ENCODE assay signal across 8 cellular contexts in the genomic region with DNA sequence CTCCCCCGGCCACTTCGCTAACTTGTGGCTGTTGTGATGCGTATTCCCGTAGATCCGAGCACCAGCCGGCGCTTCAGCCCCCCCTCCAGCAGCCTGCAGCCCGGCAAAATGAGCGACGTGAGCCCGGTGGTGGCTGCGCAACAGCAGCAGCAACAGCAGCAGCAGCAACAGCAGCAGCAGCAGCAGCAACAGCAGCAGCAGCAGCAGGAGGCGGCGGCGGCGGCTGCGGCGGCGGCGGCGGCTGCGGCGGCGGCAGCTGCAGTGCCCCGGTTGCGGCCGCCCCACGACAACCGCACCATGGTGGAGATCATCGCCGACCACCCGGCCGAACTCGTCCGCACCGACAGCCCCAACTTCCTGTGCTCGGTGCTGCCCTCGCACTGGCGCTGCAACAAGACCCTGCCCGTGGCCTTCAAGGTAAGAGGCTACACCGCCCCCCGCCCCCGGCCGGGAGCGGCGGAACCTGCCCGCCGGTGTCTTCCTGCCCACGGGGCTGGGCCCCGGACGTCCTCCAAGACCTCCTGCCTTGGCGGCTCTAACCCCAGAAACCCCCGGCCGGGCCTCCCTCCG. TPM values are rescaled to one million over a fixed set of nuclear protein-coding genes. Genes with fewer than 3 reads are reported as not detected.
A peak's percentile ranks its signal among the peaks of the same experiment; 100 is the strongest.
DNase-seq lines count a peak whose midpoint lies in the region; ATAC-seq and TF ChIP-seq lines count a peak whose summit lies in the region.

No MANE protein-coding gene starts in this region.

- no peaks in the 10 kb centered on the region for H3K79me2 ChIP-seq in OCI-LY7 (ENCODE audit: insufficient read depth, low read depth, low read length)

- no peaks in the 10 kb centered on the region for H3K36me3 ChIP-seq in OCI-LY7 (ENCODE audit: insufficient read depth, low read length)

- no peaks in the 10 kb centered on the region for H3K9me3 Mint-ChIP-seq in progenitor cell of endocrine pancreas (ENCODE audit: low read depth)

- no peak overlapping the region for H3K27ac ChIP-seq in OCI-LY7 (ENCODE audit: low read depth, low read length, poor library complexity, severe bottlenecking)

- POLR2A ChIA-PET in OCI-LY7 (lab: Charles Lee) = no interaction called here

- H3K36me3 Mint-ChIP-seq in progenitor cell of endocrine pancreas (ENCODE audit: insufficient read depth) = no peaks in the 10 kb centered on the region

- peaks cover 34% of the 10 kb centered on the region for H3K4me1 ChIP-seq in OCI-LY7 (ENCODE audit: insufficient read depth, low read length, poor library complexity, severe bottlenecking)

- TF ChIP-seq CTCF in GM12875 (IDR thresholded peaks at IDR 0.05; ENCODE audit: borderline replicate concordance, insufficient read depth, low read depth, low read length) (no peak), OCI-LY7 (conservative IDR thresholded peaks at IDR 0.05; ENCODE audit: low read length) (no peak), progenitor cell of endocrine pancreas (IDR thresholded peaks at IDR 0.05; ENCODE audit: unreplicated experiment) (no peak), GM13977 (IDR thresholded peaks at IDR 0.05; ENCODE audit: extremely low read depth, insufficient read depth, missing control alignments) (no peak)

- peaks cover 19% of the 10 kb centered on the region for H3K4me1 Mint-ChIP-seq in progenitor cell of endocrine pancreas (ENCODE audit: low read depth)

- H3K9me3 ChIP-seq in OCI-LY7 (ENCODE audit: low read length) = no peaks in the 10 kb centered on the region

- CTCF ChIA-PET in OCI-LY7 (lab: Charles Lee; ENCODE audit: unreplicated experiment) = no interaction called here

- BruUV-seq in OCI-LY7 (replicated peaks; lab: Mats Ljungman, UMichigan) = no TSS peak

- intact Hi-C loops in OCI-LY7 (cut with micrococcal nuclease; ENCODE audit: unreplicated experiment) = loop anchor here (5.0 to 10.0 kb wide), 3 partner anchors 45 to 502 kb away; a partner anchor contains a TSS
- intact Hi-C loops in cardiac septum (cut with DNase I) = loop anchor here (5.0 to 10.0 kb wide), 2 partner anchors 568 to 765 kb away; no protein-coding TSS in a partner anchor

- peak overlapping the region; percentile 70 for H3K4me2 ChIP-seq in OCI-LY7 (ENCODE audit: low read length)

- H3K4me3 Mint-ChIP-seq in progenitor cell of endocrine pancreas (ENCODE audit: low read depth) = peak overlapping the region; percentile 76

- DNase-seq in OCI-LY7 (ENCODE audit: low spot score) (peak; percentile 16), cardiac septum (ENCODE audit: low spot score) (peak; percentile 81), progenitor cell of endocrine pancreas (ENCODE audit: low spot score, unreplicated experiment) (peak; percentile 20), GM13977 (ENCODE audit: low spot score) (no peak)
- DNase-seq in activated gamma-delta T cell treated with anti-CD3 and anti-CD28 coated beads, Interleukin-2, amount 50 U/mL, for 16 hours (ENCODE audit: low read depth) = peak; percentile 43

- H3K4me3 ChIP-seq in GM12875 (ENCODE audit: low read depth, low read length) = peak overlapping the region; percentile 42
- peak overlapping the region; percentile 52 for H3K4me3 ChIP-seq in OCI-LY7 (ENCODE audit: low read depth, low read length, poor library complexity, severe bottlenecking)

- ATAC-seq in HG02938 (IDR thresholded peaks at IDR 0.05; ENCODE audit: unreplicated experiment) (no peak), HG02973 (IDR thresholded peaks at IDR 0.05; ENCODE audit: unreplicated experiment) (no peak)

- H3K9me2 ChIP-seq in OCI-LY7 (ENCODE audit: insufficient read depth, low read length) = no peaks in the 10 kb centered on the region

- H3K27ac Mint-ChIP-seq in progenitor cell of endocrine pancreas = peak overlapping the region; percentile 33

- H3K27me3 Mint-ChIP-seq in progenitor cell of endocrine pancreas = peaks cover 80% of the 10 kb centered on the region

- in situ Hi-C loops in GM13977 (cut with MboI; ENCODE audit: low pct_unique_long_range_greater_than_20kb, low sequenced_read_pairs, unreplicated experiment) = loop anchor here (10.0 to 25.0 kb wide), 2 partner anchors 292 to 785 kb away; no protein-coding TSS in a partner anchor

- no peak overlapping the region for H2AFZ ChIP-seq in OCI-LY7 (ENCODE audit: low read length)

- no peaks in the 10 kb centered on the region for H4K20me1 ChIP-seq in OCI-LY7 (ENCODE audit: insufficient read depth, low read length)

RNA-seq across cellular contexts. Expression of a gene that starts 44.9 kb away (rescaled TPM):
- total RNA-seq in OCI-LY7 (2014; rRNA removed; shearing (Covaris generic)) = 0.44 and 1.1 TPM in 2 replicates
- total RNA-seq in OCI-LY7 (2022) = 6.6 and 7.1 TPM in 2 replicates
- 6.2 TPM for total RNA-seq in cardiac septum
- total RNA-seq in progenitor cell of endocrine pancreas = 40.5 and 41.1 TPM in 2 replicates
